In the genomic region with DNA sequence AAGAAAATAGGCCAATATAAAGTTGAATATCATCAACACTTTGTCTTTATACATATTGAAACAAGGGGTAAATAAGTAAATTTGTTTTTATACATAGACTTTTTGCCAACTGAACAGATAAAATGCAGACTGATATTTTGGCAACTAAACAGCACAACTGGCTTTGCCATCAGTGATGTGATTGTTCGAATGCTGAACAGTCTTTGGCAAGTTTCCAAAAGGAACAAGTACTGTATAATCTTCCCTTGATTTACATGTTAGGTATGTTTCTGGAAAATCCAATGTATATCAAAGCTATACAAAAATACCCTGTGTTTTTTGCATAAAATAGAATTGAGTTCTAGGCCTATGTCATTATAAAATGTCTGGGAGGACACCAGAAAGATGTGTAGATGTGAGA, we compare ENCODE assay signal across 15 cellular contexts. TPM values are rescaled to one million over a fixed set of nuclear protein-coding genes. Genes with fewer than 3 reads are reported as not detected.
"Had no signal": no experiment of that assay in that cellular context is flagged by ENCODE, and none has a peak within 500 bp of the region (broad histone marks: within the 10 kb centered on the region; RNA-seq: fewer than 3 reads in every experiment).

No MANE protein-coding gene starts in this region.

- ATAC-seq: left lobe of liver, mucosa of descending colon, natural killer cell, right cardiac atrium had no signal

- DNase-seq: erythroblast; foreskin melanocyte; heart left ventricle; hippocampal formation; kidney glomerular epithelial cell; mammary epithelial cell; mucosa of descending colon; natural killer cell; right cardiac atrium; stimulated activated CD4-positive, alpha-beta T cell treated with anti-CD3 and anti-CD28 coated beads, Interleukin-2, amount 100 ng/mL, for 48 hours; stimulated activated naive CD4-positive, alpha-beta T cell treated with Interleukin-2 at 50 U/mL for 16 hours; thyroid gland had no signal

RNA-seq across cellular contexts. Expression of a gene that starts 18.2 kb away (rescaled TPM):
- total RNA-seq: left lobe of liver, lower leg skin, natural killer cell, neural crest cell had no signal
